ENCODE assay signal across 17 cellular contexts in the genomic region with DNA sequence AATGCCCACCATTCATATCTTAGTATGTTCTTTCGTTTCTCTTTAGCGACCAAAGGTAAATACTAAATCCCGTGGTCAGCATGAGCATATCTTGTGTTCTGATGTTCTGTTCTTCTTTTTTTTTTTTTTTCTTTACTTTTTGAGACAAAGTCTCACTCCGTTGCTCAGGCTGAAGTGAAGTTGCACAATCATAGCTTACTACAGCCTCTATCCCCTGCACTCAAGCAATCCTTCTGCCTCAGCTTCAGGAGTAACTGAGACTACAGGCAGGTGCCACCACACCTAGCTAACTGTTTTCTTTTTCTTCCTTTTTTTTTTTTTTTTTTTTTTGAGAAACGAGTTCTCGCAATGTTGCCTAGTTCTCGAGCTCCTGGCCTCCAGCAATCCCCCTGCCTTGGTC.
DNase-seq lines count a peak whose midpoint lies in the region; ATAC-seq and TF ChIP-seq lines count a peak whose summit lies in the region.
"Had no signal": no experiment of that assay in that cellular context is flagged by ENCODE, and none has a peak within 500 bp of the region (broad histone marks: within the 10 kb centered on the region; RNA-seq: fewer than 3 reads in every experiment).

No MANE protein-coding gene starts in this region.

- H3K27me3 ChIP-seq in gastrocnemius medialis (no peaks in the 10 kb centered on the region), ovary (no peaks in the 10 kb centered on the region)
- H3K27me3 ChIP-seq: cardiac muscle cell, heart left ventricle, Peyer's patch had no signal

- TF ChIP-seq EP300 in ovary (IDR thresholded peaks at IDR 0.05) = no peak

- CTCF ChIA-PET in activated CD4-positive, alpha-beta T cell treated with anti-CD3 and anti-CD28 coated beads for 36 hours (lab: Charles Lee) = interaction anchor here (1.0 to 1.6 kb wide), 4 partner anchors 13 to 53 kb away, joined by 3 to 10 read pairs (median 4); no protein-coding TSS in a partner anchor
- CTCF ChIA-PET in activated CD4-positive, alpha-beta memory T cell treated with anti-CD3 and anti-CD28 coated beads, Interleukin-2, amount 10 ng/mL, durations not matched to agents 7 days and 5 days (lab: Charles Lee) = interaction anchor here (0.6 to 2.4 kb wide), 4 partner anchors 9 to 362 kb away, joined by 3 to 14 read pairs (median 3); no protein-coding TSS in a partner anchor

- intact Hi-C loops in activated CD4-positive, alpha-beta T cell treated with anti-CD3 and anti-CD28 coated beads for 36 hours (cut with DNase I, micrococcal nuclease) = loop anchor here in 1 of 2 experiments (5.0 kb wide), 1 partner anchor 668 kb away; the partner anchor contains the start of gene MTMR6
- intact Hi-C loops in activated CD4-positive, alpha-beta T cell treated with anti-CD3 and anti-CD28 coated beads, Interleukin-2, amount 10 ng/mL, durations not matched to agents 24 days and 14 days (cut with micrococcal nuclease) = no loop called here
- intact Hi-C loops in gastrocnemius medialis (cut with DNase I; ENCODE audit: low total_unique reads) (no loop called here), ovary (cut with DNase I) (no loop called here)

- H3K27ac ChIP-seq in gastrocnemius medialis = no peak overlapping the region
- no peak overlapping the region for H3K27ac ChIP-seq in ovary
- H3K27ac ChIP-seq: cardiac muscle cell, WERI-Rb-1 had no signal

- no peaks in the 10 kb centered on the region for H3K9me3 Mint-ChIP-seq in activated CD4-positive, alpha-beta T cell treated with anti-CD3 and anti-CD28 coated beads for 36 hours (ENCODE audit: low read depth)
- H3K9me3 Mint-ChIP-seq in activated CD4-positive, alpha-beta T cell treated with anti-CD3 and anti-CD28 coated beads, Interleukin-2, amount 10 ng/mL, durations not matched to agents 24 days and 14 days = no peaks in the 10 kb centered on the region
- peaks cover 7% of the 10 kb centered on the region for H3K9me3 Mint-ChIP-seq in activated CD4-positive, alpha-beta memory T cell treated with anti-CD3 and anti-CD28 coated beads, Interleukin-2, amount 10 ng/mL, durations not matched to agents 7 days and 5 days
- H3K9me3 Mint-ChIP-seq in memory B cell = no peaks in the 10 kb centered on the region

- H3K4me3 ChIP-seq in gastrocnemius medialis = no peak overlapping the region
- no peak overlapping the region for H3K4me3 ChIP-seq in ovary
- H3K4me3 ChIP-seq: cardiac muscle cell, heart left ventricle, Peyer's patch had no signal

- POLR2A ChIA-PET in activated CD4-positive, alpha-beta T cell treated with anti-CD3 and anti-CD28 coated beads for 36 hours (lab: Charles Lee) = no interaction called here
- POLR2A ChIA-PET in activated CD4-positive, alpha-beta memory T cell treated with anti-CD3 and anti-CD28 coated beads, Interleukin-2, amount 10 ng/mL, durations not matched to agents 7 days and 5 days (lab: Charles Lee) = interaction anchor here (0.8 to 2.0 kb wide), 6 partner anchors 9 to 365 kb away, joined by 3 to 18 read pairs (median 4); partner anchors contain the start of gene PARP4

- 83 to 92% (median 85%) methylated on average over 7 of the region's 7 CpGs for WGBS in ovary, 3 donors

- no peaks in the 10 kb centered on the region for H3K27me3 Mint-ChIP-seq in activated CD4-positive, alpha-beta T cell treated with anti-CD3 and anti-CD28 coated beads for 36 hours
- H3K27me3 Mint-ChIP-seq in activated CD4-positive, alpha-beta T cell treated with anti-CD3 and anti-CD28 coated beads, Interleukin-2, amount 10 ng/mL, durations not matched to agents 24 days and 14 days = no peaks in the 10 kb centered on the region
- H3K27me3 Mint-ChIP-seq in activated CD4-positive, alpha-beta memory T cell treated with anti-CD3 and anti-CD28 coated beads, Interleukin-2, amount 10 ng/mL, durations not matched to agents 7 days and 5 days = no peaks in the 10 kb centered on the region
- no peaks in the 10 kb centered on the region for H3K27me3 Mint-ChIP-seq in memory B cell

- TF ChIP-seq CTCF in gastrocnemius medialis (IDR thresholded peaks at IDR 0.05 in 4 of 5, conservative IDR thresholded peaks at IDR 0.05 in 1 of 5) (no peak), ovary (IDR thresholded peaks at IDR 0.05) (no peak)

- H3K4me1 ChIP-seq in gastrocnemius medialis (no peaks in the 10 kb centered on the region), ovary (ENCODE audit: insufficient read depth) (no peaks in the 10 kb centered on the region)

- peaks cover 33% of the 10 kb centered on the region for H3K4me1 Mint-ChIP-seq in activated CD4-positive, alpha-beta T cell treated with anti-CD3 and anti-CD28 coated beads for 36 hours
- H3K4me1 Mint-ChIP-seq in activated CD4-positive, alpha-beta T cell treated with anti-CD3 and anti-CD28 coated beads, Interleukin-2, amount 10 ng/mL, durations not matched to agents 24 days and 14 days = peaks cover 28% of the 10 kb centered on the region
- H3K4me1 Mint-ChIP-seq in activated CD4-positive, alpha-beta memory T cell treated with anti-CD3 and anti-CD28 coated beads, Interleukin-2, amount 10 ng/mL, durations not matched to agents 7 days and 5 days = peaks cover 47% of the 10 kb centered on the region
- H3K4me1 Mint-ChIP-seq in memory B cell = peaks cover 17% of the 10 kb centered on the region

- H3K9me3 ChIP-seq in gastrocnemius medialis (no peaks in the 10 kb centered on the region), ovary (no peaks in the 10 kb centered on the region)
- H3K9me3 ChIP-seq: heart left ventricle, Peyer's patch had no signal

- no peak overlapping the region for H3K4me3 Mint-ChIP-seq in activated CD4-positive, alpha-beta T cell treated with anti-CD3 and anti-CD28 coated beads for 36 hours
- no peak overlapping the region for H3K4me3 Mint-ChIP-seq in activated CD4-positive, alpha-beta T cell treated with anti-CD3 and anti-CD28 coated beads, Interleukin-2, amount 10 ng/mL, durations not matched to agents 24 days and 14 days
- H3K4me3 Mint-ChIP-seq in activated CD4-positive, alpha-beta memory T cell treated with anti-CD3 and anti-CD28 coated beads, Interleukin-2, amount 10 ng/mL, durations not matched to agents 7 days and 5 days = no peak overlapping the region
- no peak overlapping the region for H3K4me3 Mint-ChIP-seq in memory B cell
- H3K4me3 Mint-ChIP-seq: nephron progenitor cell had no signal

- TF ChIP-seq POLR2A in gastrocnemius medialis (IDR thresholded peaks at IDR 0.05) (no peak), ovary (IDR thresholded peaks at IDR 0.05) (no peak)

- peak overlapping the region; percentile 73 for H3K27ac Mint-ChIP-seq in activated CD4-positive, alpha-beta T cell treated with anti-CD3 and anti-CD28 coated beads for 36 hours
- H3K27ac Mint-ChIP-seq in activated CD4-positive, alpha-beta T cell treated with anti-CD3 and anti-CD28 coated beads, Interleukin-2, amount 10 ng/mL, durations not matched to agents 24 days and 14 days = no peak overlapping the region
- H3K27ac Mint-ChIP-seq in activated CD4-positive, alpha-beta memory T cell treated with anti-CD3 and anti-CD28 coated beads, Interleukin-2, amount 10 ng/mL, durations not matched to agents 7 days and 5 days = peak overlapping the region; percentile 81
- peak overlapping the region; percentile 89 for H3K27ac Mint-ChIP-seq in memory B cell
- H3K27ac Mint-ChIP-seq: nephron progenitor cell had no signal

- no peak for DNase-seq in activated CD4-positive, alpha-beta T cell treated with anti-CD3 and anti-CD28 coated beads for 36 hours
- DNase-seq in activated CD4-positive, alpha-beta T cell treated with anti-CD3 and anti-CD28 coated beads, Interleukin-2, amount 10 ng/mL, durations not matched to agents 24 days and 14 days = no peak
- DNase-seq in KBM-7 (peak; percentile 67), memory B cell (ENCODE audit: low spot score in 2 of 2) (no peak), gastrocnemius medialis (no peak), ovary (no peak)
- DNase-seq in activated CD4-positive, alpha-beta memory T cell treated with anti-CD3 and anti-CD28 coated beads, Interleukin-2, amount 10 ng/mL, durations not matched to agents 7 days and 5 days = no peak
- DNase-seq in activated effector memory CD4-positive, alpha-beta T cell treated with Interleukin-2 at 50 U/mL for 16 hours = no peak
- DNase-seq: COR-L47, heart left ventricle, islet precursor cell, NCI-H187, NCI-H524 treated with DMSO at 0.1 percent for 48 hours, nephron progenitor cell, Peyer's patch, WERI-Rb-1 had no signal

- ATAC-seq in activated CD4-positive, alpha-beta T cell treated with anti-CD3 and anti-CD28 coated beads for 36 hours = no peak
- ATAC-seq in memory B cell (ENCODE audit: low read depth) (no peak), gastrocnemius medialis (no peak)
- ATAC-seq: heart left ventricle had no signal

- H3K36me3 Mint-ChIP-seq in activated CD4-positive, alpha-beta T cell treated with anti-CD3 and anti-CD28 coated beads for 36 hours (ENCODE audit: low read depth) = no peaks in the 10 kb centered on the region
- peaks cover 3% of the 10 kb centered on the region for H3K36me3 Mint-ChIP-seq in activated CD4-positive, alpha-beta T cell treated with anti-CD3 and anti-CD28 coated beads, Interleukin-2, amount 10 ng/mL, durations not matched to agents 24 days and 14 days (ENCODE audit: low read depth)
- H3K36me3 Mint-ChIP-seq in activated CD4-positive, alpha-beta memory T cell treated with anti-CD3 and anti-CD28 coated beads, Interleukin-2, amount 10 ng/mL, durations not matched to agents 7 days and 5 days (ENCODE audit: low read depth) = peaks cover 10% of the 10 kb centered on the region
- H3K36me3 Mint-ChIP-seq in memory B cell = no peaks in the 10 kb centered on the region

- H3K36me3 ChIP-seq in gastrocnemius medialis (no peaks in the 10 kb centered on the region), ovary (no peaks in the 10 kb centered on the region)
- H3K36me3 ChIP-seq: cardiac muscle cell, heart left ventricle, Peyer's patch, WERI-Rb-1 had no signal

- in situ Hi-C loops in KBM-7 (cut with MboI; ENCODE audit: low pct_unique_long_range_greater_than_20kb, low sequenced_read_pairs) = no loop called here
- in situ Hi-C loops in gastrocnemius medialis (cut with MboI; ENCODE audit: low sequenced_read_pairs in 4 of 4) = no loop called here
